ENCODE assay signal across 11 cellular contexts in genomic region chr4:173862754-173863153, GRCh38.
"Had no signal": no experiment of that assay in that cellular context is flagged by ENCODE, and none has a peak within 500 bp of the region (broad histone marks: within the 10 kb centered on the region; RNA-seq: fewer than 3 reads in every experiment).

No MANE protein-coding gene starts in this region.

- ATAC-seq: GM23338, HCT116 had no signal

- DNase-seq: GM23248, GOT3, H7, H9, HCEC 1CT, HFFc6 had no signal

- H3K4me1 ChIP-seq: HAP-1 had no signal

- H3K9ac ChIP-seq: GM23248 had no signal

- H3K36me3 ChIP-seq: HAP-1 had no signal

- H3K4me2 ChIP-seq: GM23338 had no signal

- FAIRE-seq: H1, H54 had no signal

- H3K9me3 ChIP-seq: HAP-1 had no signal

- H3K4me3 ChIP-seq: GM23248, GM23338, HAP-1 had no signal

- H2AFZ ChIP-seq: GM23248, GM23338 had no signal

- H3K27ac ChIP-seq: GM23248 had no signal
